20 cellular contexts compared by ENCODE assay signal in the genomic region with DNA sequence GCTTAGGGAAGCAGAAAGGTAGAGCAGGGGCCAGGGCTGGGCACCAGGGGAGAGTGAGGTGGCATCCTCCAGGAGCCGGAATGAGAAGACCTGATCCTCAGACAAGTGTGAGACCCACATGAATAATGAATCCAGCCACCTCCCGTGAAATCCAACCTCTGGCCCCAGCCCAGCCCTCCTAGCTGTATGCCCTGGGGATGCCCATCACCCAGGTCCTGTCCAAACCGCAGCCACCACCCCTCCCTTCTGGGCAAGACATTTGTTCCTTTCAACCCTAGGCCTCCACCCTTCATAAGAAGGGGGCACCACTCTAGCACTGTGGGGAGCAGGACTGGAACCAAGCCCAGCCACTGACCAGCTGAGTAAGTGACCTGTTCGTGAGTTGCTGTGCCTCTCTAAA. TPM values are rescaled to one million over a fixed set of nuclear protein-coding genes. Genes with fewer than 3 reads are reported as not detected.
DNase-seq lines count a peak whose midpoint lies in the region; ATAC-seq and TF ChIP-seq lines count a peak whose summit lies in the region.
"Had no signal": no experiment of that assay in that cellular context is flagged by ENCODE, and none has a peak within 500 bp of the region (broad histone marks: within the 10 kb centered on the region; RNA-seq: fewer than 3 reads in every experiment).

No MANE protein-coding gene starts in this region.

- H3K27ac ChIP-seq in RWPE2 (ENCODE audit: poor library complexity, severe bottlenecking) (no peak overlapping the region), mesenchymal stem cell (ENCODE audit: low read length, poor library complexity, severe bottlenecking) (no peak overlapping the region)
- H3K27ac ChIP-seq: 22Rv1 had no signal

- no peak overlapping the region for H4K8ac ChIP-seq in mesenchymal stem cell (ENCODE audit: low read length)

- H3K9me3 ChIP-seq in RWPE2 (ENCODE audit: severe bottlenecking) (no peaks in the 10 kb centered on the region), mesenchymal stem cell (ENCODE audit: control insufficient read depth, low read length) (no peaks in the 10 kb centered on the region)

- no peaks in the 10 kb centered on the region for H3K36me3 Mint-ChIP-seq in type B pancreatic cell
- H3K36me3 Mint-ChIP-seq: CD4-positive, alpha-beta memory T cell had no signal

- no peak overlapping the region for H2BK5ac ChIP-seq in mesenchymal stem cell (ENCODE audit: low read depth, low read length, poor library complexity, severe bottlenecking)

- H3K18ac ChIP-seq in mesenchymal stem cell (ENCODE audit: low read depth in 1 of 2, low read length in 2 of 2) = no peak overlapping the region

- H3K27ac Mint-ChIP-seq in type B pancreatic cell = no peak overlapping the region
- H3K27ac Mint-ChIP-seq: B cell; CD4-positive, alpha-beta memory T cell; GM23338; H9 had no signal

- peaks cover 16% of the 10 kb centered on the region for H3K4me1 Mint-ChIP-seq in type B pancreatic cell (ENCODE audit: unreplicated experiment)

- no peak overlapping the region for H2AFZ ChIP-seq in mesenchymal stem cell (ENCODE audit: low read depth, low read length)
- H2AFZ ChIP-seq: GM23338 had no signal

- no peak overlapping the region for H2BK12ac ChIP-seq in mesenchymal stem cell (ENCODE audit: low read length in 2 of 2)

- H3K79me1 ChIP-seq in mesenchymal stem cell (replicated peaks; ENCODE audit: low read length, poor library complexity, severe bottlenecking) = no peaks in the 10 kb centered on the region

- ATAC-seq in Right ventricle myocardium inferior (no peak), RWPE2 (ENCODE audit: low read depth) (peak; percentile 7; the same call in 1 of the 3 replicates), HG02678 (IDR thresholded peaks at IDR 0.05; ENCODE audit: unreplicated experiment) (no peak)
- ATAC-seq: GM23338, HCT116 had no signal

- DNase-seq in Right ventricle myocardium inferior (ENCODE audit: missing footprints) = peak; percentile 58
- no peak for DNase-seq in cardiac septum (ENCODE audit: low spot score)
- no peak for DNase-seq in RWPE2 (ENCODE audit: low spot score)
- no peak for DNase-seq in mesenchymal stem cell
- DNase-seq in type B pancreatic cell (ENCODE audit: extremely low spot score, unreplicated experiment) = peak; percentile 64
- no peak for DNase-seq in NCI-H2081 (lab: John Stamatoyannopoulos, UW)
- no peak for DNase-seq in mesenteric fat pad (ENCODE audit: low spot score)
- DNase-seq: C1 segment of cervical spinal cord; Calu3; CD4-positive, alpha-beta memory T cell; COR-L47; DMS53; DMS79 treated with DMSO at 0.1 percent for 48 hours; GF-D8; H9 had no signal

- H3K27me3 Mint-ChIP-seq in type B pancreatic cell = peaks cover 28% of the 10 kb centered on the region

- intact Hi-C loops in Right ventricle myocardium inferior (cut with DNase I) (no loop called here), cardiac septum (cut with DNase I) (no loop called here)

- no peak overlapping the region for H2AK5ac ChIP-seq in mesenchymal stem cell (ENCODE audit: low read length, severe bottlenecking)

- no peak overlapping the region for H3K4me3 ChIP-seq in RWPE2 (ENCODE audit: severe bottlenecking)
- no peak overlapping the region for H3K4me3 ChIP-seq in mesenchymal stem cell (ENCODE audit: insufficient read depth in 1 of 2, low read depth in 1 of 2, low read length in 2 of 2)
- H3K4me3 ChIP-seq: GM23338 had no signal

- no peak overlapping the region for H3K14ac ChIP-seq in mesenchymal stem cell (ENCODE audit: low read length in 2 of 2)

- H3K4me2 ChIP-seq in mesenchymal stem cell (ENCODE audit: low read length, poor library complexity, severe bottlenecking) = no peak overlapping the region
- H3K4me2 ChIP-seq: GM23338 had no signal

- H3K9ac ChIP-seq in mesenchymal stem cell (ENCODE audit: low read length) = no peak overlapping the region

- H3K4me1 ChIP-seq in RWPE2 (ENCODE audit: insufficient read depth, poor library complexity, severe bottlenecking) = no peaks in the 10 kb centered on the region
- peaks cover 13% of the 10 kb centered on the region for H3K4me1 ChIP-seq in mesenchymal stem cell (ENCODE audit: control insufficient read depth, insufficient read depth, low read depth, low read length)

- no peaks in the 10 kb centered on the region for H3K27me3 ChIP-seq in RWPE2 (ENCODE audit: insufficient read depth, poor library complexity, severe bottlenecking)
- no peaks in the 10 kb centered on the region for H3K27me3 ChIP-seq in mesenchymal stem cell (ENCODE audit: control insufficient read depth in 1 of 2, insufficient read depth in 1 of 2, low read length in 2 of 2)

- no peak for TF ChIP-seq CTCF in RWPE2 (IDR thresholded peaks at IDR 0.05; ENCODE audit: poor library complexity, severe bottlenecking)
- TF ChIP-seq CTCF in type B pancreatic cell (conservative IDR thresholded peaks at IDR 0.05) = no peak

- no peak overlapping the region for H3K23ac ChIP-seq in mesenchymal stem cell (ENCODE audit: low read length in 2 of 2)

- H3K36me3 ChIP-seq in RWPE2 (ENCODE audit: low read depth) = no peaks in the 10 kb centered on the region
- H3K36me3 ChIP-seq in mesenchymal stem cell (ENCODE audit: control insufficient read depth in 1 of 2, insufficient read depth in 2 of 2, low read depth in 1 of 2, low read length in 2 of 2) = peaks cover 0 to 5% of the 10 kb centered on the region in 2 experiments

- no peak overlapping the region for H3K4me3 Mint-ChIP-seq in type B pancreatic cell
- H3K4me3 Mint-ChIP-seq: B cell; CD4-positive, alpha-beta memory T cell; GM23338; H9 had no signal

- no peak overlapping the region for H3K4ac ChIP-seq in mesenchymal stem cell (ENCODE audit: low read depth in 1 of 2, low read length in 2 of 2)

- no peaks in the 10 kb centered on the region for H3K9me3 Mint-ChIP-seq in type B pancreatic cell
- H3K9me3 Mint-ChIP-seq: CD4-positive, alpha-beta memory T cell; GM23338; H9 had no signal

- WGBS in mesenchymal stem cell = 89% methylated on average over 4 of the region's 4 CpGs

- H2BK120ac ChIP-seq in mesenchymal stem cell (ENCODE audit: low read depth, low read length) = no peak overlapping the region

- H2BK15ac ChIP-seq in mesenchymal stem cell (ENCODE audit: low read depth, poor library complexity, severe bottlenecking) = no peak overlapping the region

- peak overlapping the region; percentile 7 for H4K91ac ChIP-seq in mesenchymal stem cell (ENCODE audit: low read length)

RNA-seq across cellular contexts. Expression of gene PDZD7, which starts 9.7 kb away (rescaled TPM):
- total RNA-seq in Right ventricle myocardium inferior (0.22 TPM), cardiac septum (0.40 TPM), type B pancreatic cell (ENCODE audit: low replicate concordance) (1.4 and 2.0 TPM in 2 replicates), mesenteric fat pad (0.55 TPM)
- polyA plus RNA-seq in mesenchymal stem cell (2013, experiment 1 of 2) = 1.3 TPM
- polyA plus RNA-seq in mesenchymal stem cell (2013, experiment 2 of 2) = 1.0 TPM

RNA-seq across cellular contexts. Expression of gene SFXN3, which starts 9.8 kb away (rescaled TPM):
- 14.1 TPM for total RNA-seq in Right ventricle myocardium inferior
- 30.8 TPM for total RNA-seq in cardiac septum
- polyA plus RNA-seq in mesenchymal stem cell (2013, experiment 1 of 2) = 99.8 TPM
- 93.2 TPM for polyA plus RNA-seq in mesenchymal stem cell (2013, experiment 2 of 2)
- total RNA-seq in type B pancreatic cell (ENCODE audit: low replicate concordance) = 15.3 and 25.7 TPM in 2 replicates
- 46.5 TPM for total RNA-seq in mesenteric fat pad

RNA-seq across cellular contexts. Expression of gene LZTS2, which starts 21.6 kb away (rescaled TPM):
- total RNA-seq in Right ventricle myocardium inferior (43.4 TPM), cardiac septum (47.2 TPM), type B pancreatic cell (ENCODE audit: low replicate concordance) (50.2 and 86.6 TPM in 2 replicates), mesenteric fat pad (102 TPM)
- polyA plus RNA-seq in mesenchymal stem cell (2013, experiment 1 of 2) = 89.8 TPM
- 87.3 TPM for polyA plus RNA-seq in mesenchymal stem cell (2013, experiment 2 of 2)

RNA-seq across cellular contexts. Expression of gene TWNK, which starts 33.9 kb away (rescaled TPM):
- 6.6 TPM for total RNA-seq in Right ventricle myocardium inferior
- total RNA-seq in cardiac septum = 5.2 TPM
- 2.6 TPM for polyA plus RNA-seq in mesenchymal stem cell (2013, experiment 1 of 2)
- 2.5 TPM for polyA plus RNA-seq in mesenchymal stem cell (2013, experiment 2 of 2)
- total RNA-seq in type B pancreatic cell (ENCODE audit: low replicate concordance) = 11.3 and 19.2 TPM in 2 replicates
- total RNA-seq in mesenteric fat pad = 7.5 TPM

RNA-seq across cellular contexts. Expression of gene MRPL43, which starts 33.9 kb away (rescaled TPM):
- 58.3 TPM for total RNA-seq in Right ventricle myocardium inferior
- 51.7 TPM for total RNA-seq in cardiac septum
- polyA plus RNA-seq in mesenchymal stem cell (2013, experiment 1 of 2) = 86.8 TPM
- polyA plus RNA-seq in mesenchymal stem cell (2013, experiment 2 of 2) = 86.1 TPM
- 69.7 and 74.2 TPM in 2 replicates for total RNA-seq in type B pancreatic cell (ENCODE audit: low replicate concordance)
- 61.7 TPM for total RNA-seq in mesenteric fat pad

Comparison
In these comparisons a context has a peak if more than half of its experiments do, and no peak if none do; other contexts are left out.
1. DNase-seq: peak in Right ventricle myocardium inferior (single experiment) and type B pancreatic cell (single experiment); none in cardiac septum (single experiment), RWPE2 (single experiment), mesenchymal stem cell (single experiment), NCI-H2081 (0 of 2) and mesenteric fat pad (single experiment).